27 cellular contexts compared by ENCODE assay signal in genomic region chr5:109877670-109878045, GRCh38.
A peak's percentile ranks its signal among the peaks of the same experiment; 100 is the strongest.
DNase-seq lines count a peak whose midpoint lies in the region; ATAC-seq, FAIRE-seq and TF ChIP-seq lines count a peak whose summit lies in the region.
"Had no signal": no experiment of that assay in that cellular context is flagged by ENCODE, and none has a peak within 500 bp of the region (broad histone marks: within the 10 kb centered on the region; RNA-seq: fewer than 3 reads in every experiment).

No MANE protein-coding gene starts in this region.

- no peaks in the 10 kb centered on the region for H3K27me3 ChIP-seq in astrocyte (ENCODE audit: insufficient read depth, low read length)
- H3K27me3 ChIP-seq: BLaER1, left lung, spleen, testis, vagina had no signal

- H3K9me3 Mint-ChIP-seq in astrocyte (ENCODE audit: unreplicated experiment) (peaks cover 2% of the 10 kb centered on the region), T-cell (no peaks in the 10 kb centered on the region)
- H3K9me3 Mint-ChIP-seq: activated naive CD4-positive, alpha-beta T cell treated with anti-CD3 and anti-CD28 coated beads, Interleukin-2, amount 10 ng/mL, durations not matched to agents 7 days and 5 days; WTC11 had no signal

- peak overlapping the region; percentile 79 for H3K27ac ChIP-seq in astrocyte (ENCODE audit: low read depth, low read length)
- H3K27ac ChIP-seq: BLaER1, left lung, spleen, testis, vagina had no signal

- H3K4me1 Mint-ChIP-seq in astrocyte (ENCODE audit: low read depth, unreplicated experiment) (peaks cover 32% of the 10 kb centered on the region), T-cell (peaks cover 42 to 53% (median 51%) of the 10 kb centered on the region in 3 donors)
- H3K4me1 Mint-ChIP-seq: stimulated activated memory B cell treated with anti-CD40 and anti-IgM and Interleukin-4, amounts not matched to agents 10 μg/mL and 1 μg/mL and 100 μg/mL, for 72 hours; WTC11 had no signal

- H3K79me2 ChIP-seq in astrocyte (ENCODE audit: insufficient read depth, low read length), result no peaks in the 10 kb centered on the region

- H3K4me3 Mint-ChIP-seq in astrocyte (ENCODE audit: unreplicated experiment), result no peak overlapping the region
- H3K4me3 Mint-ChIP-seq in T-cell, result no peak overlapping the region
- H3K4me3 Mint-ChIP-seq: activated naive CD4-positive, alpha-beta T cell treated with anti-CD3 and anti-CD28 coated beads, Interleukin-2, amount 10 ng/mL, durations not matched to agents 7 days and 5 days; activated T-helper 1 cell treated with anti-CD3 and anti-CD28 coated beads, Interleukin-12 subunit alpha, Interleukin-12 subunit beta, Interleukin-2, Interleukin-4 antibody, amounts not matched to agents 30 ng/mL and 10 ng/mL and 1 ng/mL, durations not matched to agents 14 hours and 24 hours and 36 hours; naive thymus-derived CD4-positive, alpha-beta T cell; stimulated activated memory B cell treated with anti-CD40 and anti-IgM and Interleukin-4, amounts not matched to agents 10 μg/mL and 1 μg/mL and 100 μg/mL, for 72 hours; WTC11 had no signal

- H3K27ac Mint-ChIP-seq in astrocyte (ENCODE audit: unreplicated experiment) (peak overlapping the region; percentile 20), T-cell (no peak overlapping the region)
- H3K27ac Mint-ChIP-seq: activated naive CD4-positive, alpha-beta T cell treated with anti-CD3 and anti-CD28 coated beads, Interleukin-2, amount 10 ng/mL, durations not matched to agents 7 days and 5 days; activated T-helper 1 cell treated with anti-CD3 and anti-CD28 coated beads, Interleukin-12 subunit alpha, Interleukin-12 subunit beta, Interleukin-2, Interleukin-4 antibody, amounts not matched to agents 30 ng/mL and 10 ng/mL and 1 ng/mL, durations not matched to agents 14 hours and 24 hours and 36 hours; stimulated activated memory B cell treated with anti-CD40 and anti-IgM and Interleukin-4, amounts not matched to agents 10 μg/mL and 1 μg/mL and 100 μg/mL, for 72 hours; WTC11 had no signal

- POLR2A ChIA-PET in GM10248 (lab: Yijun Ruan, JAX) (no interaction called here), T-cell (lab: Charles Lee) (no interaction called here)

- H3K4me3 ChIP-seq in astrocyte (ENCODE audit: insufficient read depth, low read depth, low read length), result peak overlapping the region; percentile 43
- H3K4me3 ChIP-seq: BLaER1, left lung, spleen, testis, vagina had no signal

- CTCF ChIA-PET in GM10248 (lab: Yijun Ruan, JAX) (no interaction called here), T-cell (lab: Charles Lee) (no interaction called here)

- DNase-seq in EL (peak; percentile 38), LHCN-M2 (ENCODE audit: low read depth) (peak; percentile 67), astrocyte (ENCODE audit: low read depth) (peak; percentile 60), GM10248 (ENCODE audit: extremely low spot score) (no peak), T-cell (no peak)
- DNase-seq: activated naive CD4-positive, alpha-beta T cell treated with anti-CD3 and anti-CD28 coated beads, Interleukin-2, amount 10 ng/mL, durations not matched to agents 7 days and 5 days; central memory CD4-positive, alpha-beta T cell; DMS53; left lung; naive thymus-derived CD4-positive, alpha-beta T cell; NCI-H187; NCI-H524 treated with DMSO at 0.1 percent for 48 hours; nucleus accumbens; spleen; stimulated activated CD4-positive, alpha-beta T cell treated with anti-CD3 and anti-CD28 coated beads, Interleukin-2, amount 100 ng/mL, for 48 hours; T-helper 9 cell; testis had no signal

- H3K36me3 Mint-ChIP-seq in astrocyte (ENCODE audit: low read depth, unreplicated experiment), result no peaks in the 10 kb centered on the region
- H3K36me3 Mint-ChIP-seq in T-cell, result peaks cover 4% of the 10 kb centered on the region
- H3K36me3 Mint-ChIP-seq: stimulated activated memory B cell treated with anti-CD40 and anti-IgM and Interleukin-4, amounts not matched to agents 10 μg/mL and 1 μg/mL and 100 μg/mL, for 72 hours; WTC11 had no signal

- peak overlapping the region; percentile 78 for H3K4me2 ChIP-seq in astrocyte (ENCODE audit: low read length)
- H3K4me2 ChIP-seq: BLaER1 had no signal

- ATAC-seq in HG02571 (IDR thresholded peaks at IDR 0.05; ENCODE audit: unreplicated experiment) (no peak), GM18909 (IDR thresholded peaks at IDR 0.05; ENCODE audit: poor library complexity, unreplicated experiment) (no peak), T-cell (replicated peaks in 1 of 4) (no peak)
- ATAC-seq: HCT116; left lung; naive thymus-derived CD4-positive, alpha-beta T cell; stimulated activated memory B cell treated with anti-CD40 and anti-IgM and Interleukin-4, amounts not matched to agents 10 μg/mL and 1 μg/mL and 100 μg/mL, for 72 hours had no signal

- H3K9me3 ChIP-seq in astrocyte (ENCODE audit: insufficient read depth, low read depth, low read length), result no peaks in the 10 kb centered on the region
- H3K9me3 ChIP-seq: BLaER1, testis, vagina had no signal

- H2AFZ ChIP-seq in astrocyte (ENCODE audit: low read depth, low read length), result no peak overlapping the region

- FAIRE-seq in astrocyte (lab: Jason Lieb, UNC) (no peak), islet of Langerhans (lab: Jason Lieb, UNC) (peak; percentile 5)
- FAIRE-seq: GM12891 had no signal

- TF ChIP-seq CTCF in astrocyte (IDR thresholded peaks at IDR 0.05; ENCODE audit: insufficient read depth, low read depth, low read length) (no peak), GM10248 (IDR thresholded peaks at IDR 0.05; ENCODE audit: control extremely low read depth, extremely low read depth, low read depth, missing control alignments) (no peak)

- H3K4me1 ChIP-seq in astrocyte (ENCODE audit: insufficient read depth, low read length), result peaks cover 16% of the 10 kb centered on the region
- H3K4me1 ChIP-seq: BLaER1, left lung, spleen, testis, vagina had no signal

- peak overlapping the region; percentile 29 for H3K9ac ChIP-seq in astrocyte (ENCODE audit: low read length)
- H3K9ac ChIP-seq: BLaER1 had no signal

- H4K20me1 ChIP-seq in astrocyte (ENCODE audit: insufficient read depth, low read length), result no peaks in the 10 kb centered on the region
- H4K20me1 ChIP-seq: BLaER1 had no signal

- no peaks in the 10 kb centered on the region for H3K36me3 ChIP-seq in astrocyte (ENCODE audit: insufficient read depth, low read length)
- H3K36me3 ChIP-seq: BLaER1, left lung, spleen, vagina had no signal

- no peaks in the 10 kb centered on the region for H3K27me3 Mint-ChIP-seq in astrocyte (ENCODE audit: low read depth, unreplicated experiment)
- no peaks in the 10 kb centered on the region for H3K27me3 Mint-ChIP-seq in T-cell
- H3K27me3 Mint-ChIP-seq: activated naive CD4-positive, alpha-beta T cell treated with anti-CD3 and anti-CD28 coated beads, Interleukin-2, amount 10 ng/mL, durations not matched to agents 7 days and 5 days; naive thymus-derived CD4-positive, alpha-beta T cell; stimulated activated memory B cell treated with anti-CD40 and anti-IgM and Interleukin-4, amounts not matched to agents 10 μg/mL and 1 μg/mL and 100 μg/mL, for 72 hours had no signal

Comparison
In these comparisons a context has a peak if more than half of its experiments do, and no peak if none do; other contexts are left out.
1. DNase-seq: peak in EL (single experiment), LHCN-M2 (single experiment) and astrocyte (single experiment); none in GM10248 (single experiment) and T-cell (0 of 34).